In genomic region chr6:134170844-134171243, GRCh38 we compare ENCODE assay signal across 11 cellular contexts.
DNase-seq lines count a peak whose midpoint lies in the region; ATAC-seq, FAIRE-seq and TF ChIP-seq lines count a peak whose summit lies in the region.
"Had no signal": no experiment of that assay in that cellular context is flagged by ENCODE, and none has a peak within 500 bp of the region (broad histone marks: within the 10 kb centered on the region; RNA-seq: fewer than 3 reads in every experiment).

No MANE protein-coding gene starts in this region.

- DNase-seq in T-helper 2 cell treated with Interferon-gamma antibody and Interleukin-4, amounts not matched to agents 5 μg/mL and 100 μg/mL, for 36 hours (ENCODE audit: low spot score): no peak
- DNase-seq in T-helper 2 cell (no peak), kidney (no peak), stomach (no peak), pons (ENCODE audit: low spot score) (no peak)
- no peak for DNase-seq in activated naive CD8-positive, alpha-beta T cell treated with anti-CD3 and anti-CD28 coated beads, Interleukin-2, amount 50 U/mL, for 24 hours
- DNase-seq: activated CD4-positive, alpha-beta memory T cell treated with anti-CD3 and anti-CD28 coated beads, Interleukin-2, amount 10 ng/mL, durations not matched to agents 7 days and 5 days had no signal

- TF ChIP-seq CTCF in kidney (IDR thresholded peaks at IDR 0.05; ENCODE audit: borderline replicate concordance, extremely low read depth, insufficient read depth) (no peak), stomach (IDR thresholded peaks at IDR 0.05) (no peak)

- no peak for TF ChIP-seq EP300 in stomach (IDR thresholded peaks at IDR 0.05)

- no peaks in the 10 kb centered on the region for H3K9me3 Mint-ChIP-seq in T-helper 2 cell treated with Interferon-gamma antibody and Interleukin-4, amounts not matched to agents 5 μg/mL and 100 μg/mL, for 36 hours
- H3K9me3 Mint-ChIP-seq in activated naive CD8-positive, alpha-beta T cell treated with anti-CD3 and anti-CD28 coated beads, Interleukin-2, amount 50 U/mL, for 24 hours: no peaks in the 10 kb centered on the region
- H3K9me3 Mint-ChIP-seq: activated CD4-positive, alpha-beta memory T cell treated with anti-CD3 and anti-CD28 coated beads, Interleukin-2, amount 10 ng/mL, durations not matched to agents 7 days and 5 days had no signal

- H3K36me3 Mint-ChIP-seq in T-helper 2 cell treated with Interferon-gamma antibody and Interleukin-4, amounts not matched to agents 5 μg/mL and 100 μg/mL, for 36 hours (ENCODE audit: low read depth): peaks cover 38% of the 10 kb centered on the region
- peaks cover 64% of the 10 kb centered on the region for H3K36me3 Mint-ChIP-seq in activated naive CD8-positive, alpha-beta T cell treated with anti-CD3 and anti-CD28 coated beads, Interleukin-2, amount 50 U/mL, for 24 hours (ENCODE audit: low read depth)

- peak overlapping the region; percentile 0 for H3K4me3 Mint-ChIP-seq in T-helper 2 cell treated with Interferon-gamma antibody and Interleukin-4, amounts not matched to agents 5 μg/mL and 100 μg/mL, for 36 hours
- peak overlapping the region; percentile 97 for H3K4me3 Mint-ChIP-seq in activated naive CD8-positive, alpha-beta T cell treated with anti-CD3 and anti-CD28 coated beads, Interleukin-2, amount 50 U/mL, for 24 hours
- H3K4me3 Mint-ChIP-seq: activated CD4-positive, alpha-beta memory T cell treated with anti-CD3 and anti-CD28 coated beads, Interleukin-2, amount 10 ng/mL, durations not matched to agents 7 days and 5 days had no signal

- H3K36me3 ChIP-seq in kidney (ENCODE audit: control insufficient read depth in 1 of 2, insufficient read depth in 2 of 2, low read length in 2 of 2) (peaks cover 35 to 56% of the 10 kb centered on the region in 2 donors), stomach (peaks cover 37 to 63% (median 58%) of the 10 kb centered on the region in 4 donors)

- peaks cover 28% of the 10 kb centered on the region for H3K4me1 Mint-ChIP-seq in T-helper 2 cell treated with Interferon-gamma antibody and Interleukin-4, amounts not matched to agents 5 μg/mL and 100 μg/mL, for 36 hours (ENCODE audit: low read depth)
- peaks cover 50% of the 10 kb centered on the region for H3K4me1 Mint-ChIP-seq in activated naive CD8-positive, alpha-beta T cell treated with anti-CD3 and anti-CD28 coated beads, Interleukin-2, amount 50 U/mL, for 24 hours

- H3K4me1 ChIP-seq in kidney (ENCODE audit: control insufficient read depth in 1 of 2, insufficient read depth in 1 of 2, low read depth in 1 of 2, low read length in 2 of 2) (peaks cover 2 to 19% of the 10 kb centered on the region in 2 donors), stomach (peaks cover 6 to 52% (median 12%) of the 10 kb centered on the region in 4 donors)

- H3K9me3 ChIP-seq in kidney (ENCODE audit: control insufficient read depth in 1 of 2, low read length in 2 of 2) (no peaks in the 10 kb centered on the region), stomach (no peaks in the 10 kb centered on the region)

- H3K27me3 ChIP-seq in stomach: no peaks in the 10 kb centered on the region

- no peak for FAIRE-seq in kidney (lab: Jason Lieb, UNC)
- FAIRE-seq: A204.1, GM12892 had no signal

- peak overlapping the region; percentile 94 to 98 for H3K4me3 ChIP-seq in kidney (ENCODE audit: low read length in 2 of 2)
- H3K4me3 ChIP-seq in stomach: peak overlapping the region; percentile 67 to 79 (median 74)

- ATAC-seq in activated naive CD8-positive, alpha-beta T cell treated with anti-CD3 and anti-CD28 coated beads, Interleukin-2, amount 50 U/mL, for 24 hours: no peak
- ATAC-seq in HG02938 (IDR thresholded peaks at IDR 0.05; ENCODE audit: unreplicated experiment): no peak
- ATAC-seq in GM21576 (IDR thresholded peaks at IDR 0.05; ENCODE audit: unreplicated experiment): no peak

- intact Hi-C loops in kidney (cut with DNase I) (loop anchor here (10.0 kb wide), 2 partner anchors 474 to 654 kb away; no protein-coding TSS in a partner anchor), stomach (cut with DNase I; ENCODE audit: low total_unique reads) (loop anchor here (5.0 kb wide), 1 partner anchor 471 kb away; no protein-coding TSS in a partner anchor)

- TF ChIP-seq POLR2A in stomach (IDR thresholded peaks at IDR 0.05): no peak

- H3K9ac ChIP-seq in kidney (ENCODE audit: low read length in 2 of 2): peak overlapping the region; percentile 35 to 91

- H3K27ac ChIP-seq in kidney (ENCODE audit: low read depth in 2 of 2, low read length in 2 of 2): peak overlapping the region; percentile 66 to 72
- peak overlapping the region; percentile 42 to 99 (median 54) for H3K27ac ChIP-seq in stomach

- no peak overlapping the region for H3K27ac Mint-ChIP-seq in T-helper 2 cell treated with Interferon-gamma antibody and Interleukin-4, amounts not matched to agents 5 μg/mL and 100 μg/mL, for 36 hours
- H3K27ac Mint-ChIP-seq in activated naive CD8-positive, alpha-beta T cell treated with anti-CD3 and anti-CD28 coated beads, Interleukin-2, amount 50 U/mL, for 24 hours: no peak overlapping the region
- H3K27ac Mint-ChIP-seq: activated CD4-positive, alpha-beta memory T cell treated with anti-CD3 and anti-CD28 coated beads, Interleukin-2, amount 10 ng/mL, durations not matched to agents 7 days and 5 days had no signal

- 71 to 77% (median 73%) methylated on average over 10 of the region's 10 CpGs for WGBS in stomach, 5 donors

- peaks cover under 1% of the 10 kb centered on the region for H3K27me3 Mint-ChIP-seq in T-helper 2 cell treated with Interferon-gamma antibody and Interleukin-4, amounts not matched to agents 5 μg/mL and 100 μg/mL, for 36 hours (ENCODE audit: low read depth)
- H3K27me3 Mint-ChIP-seq in activated naive CD8-positive, alpha-beta T cell treated with anti-CD3 and anti-CD28 coated beads, Interleukin-2, amount 50 U/mL, for 24 hours: no peaks in the 10 kb centered on the region
- H3K27me3 Mint-ChIP-seq: activated CD4-positive, alpha-beta memory T cell treated with anti-CD3 and anti-CD28 coated beads, Interleukin-2, amount 10 ng/mL, durations not matched to agents 7 days and 5 days had no signal
